ENCODE assay signal across 8 cellular contexts in the genomic region with DNA sequence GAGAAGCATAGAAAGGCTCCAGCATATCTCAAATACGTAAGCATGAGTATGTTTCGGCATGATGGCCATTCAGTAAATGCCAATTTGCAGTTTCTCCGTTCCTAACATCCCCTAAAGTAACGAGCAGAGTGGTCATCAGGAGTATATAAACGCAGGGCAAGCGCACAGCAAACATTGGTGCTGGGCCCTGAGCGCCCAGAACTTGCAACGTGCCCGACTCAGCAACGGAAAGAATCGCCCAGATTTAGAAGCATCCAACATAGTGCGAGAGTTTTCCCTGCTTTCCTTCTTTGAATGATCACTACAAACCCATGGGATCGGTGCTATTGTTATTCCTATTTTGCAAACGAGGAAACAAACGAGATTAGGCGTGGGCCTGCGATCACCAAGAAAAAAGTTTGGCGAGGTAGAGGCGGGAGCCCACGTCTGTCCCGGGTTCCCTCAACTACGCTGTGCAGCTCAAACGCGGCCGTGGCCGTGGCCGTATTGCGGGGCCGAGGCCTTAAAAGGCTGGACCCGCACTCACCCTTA. TPM values are rescaled to one million over a fixed set of nuclear protein-coding genes. Genes with fewer than 3 reads are reported as not detected.
A peak's percentile ranks its signal among the peaks of the same experiment; 100 is the strongest.
DNase-seq lines count a peak whose midpoint lies in the region; ATAC-seq and TF ChIP-seq lines count a peak whose summit lies in the region.

No MANE protein-coding gene starts in this region.

- peak overlapping the region; percentile 82 for H3K14ac ChIP-seq in H9 (ENCODE audit: insufficient read depth, low read length)

- peaks cover 3% of the 10 kb centered on the region in 2 experiments for H3K9me3 Mint-ChIP-seq in H9

- no CpG with 5 or more reads among the region's 30 CpGs for WGBS in H9 (ENCODE audit: extremely low coverage, insufficient read length, low lambda C conversion rate)
- 1% methylated on average over 29 of the region's 30 CpGs for WGBS in SK-N-SH (ENCODE audit: low lambda C conversion rate)
- WGBS in esophagus squamous epithelium, 2 donors = 1 to 2% methylated on average over 9 to 22 of the region's 30 CpGs

- no peak for TF ChIP-seq RAD21 in SK-N-SH (IDR thresholded peaks at IDR 0.05; ENCODE audit: low read length)

- H3K4me1 ChIP-seq in H9 (ENCODE audit: insufficient read depth, low read length) (no peaks in the 10 kb centered on the region), SK-N-SH (ENCODE audit: control insufficient read depth in 1 of 2, insufficient read depth in 2 of 2, low read depth in 1 of 2, low read length in 1 of 2) (peaks cover 17 to 19% of the 10 kb centered on the region in 2 experiments; a peak in 3 of 4 replicates), esophagus squamous epithelium (peaks cover 11 to 40% (median 14%) of the 10 kb centered on the region in 3 donors), osteoblast (ENCODE audit: insufficient read depth, low read length) (peaks cover 22% of the 10 kb centered on the region)

- H4K20me1 ChIP-seq in H9 (ENCODE audit: control insufficient read depth, insufficient read depth, insufficient read length) (no peaks in the 10 kb centered on the region), SK-N-SH (ENCODE audit: insufficient read depth) (peaks cover 51% of the 10 kb centered on the region), osteoblast (ENCODE audit: insufficient read depth, low read length) (peaks cover 54% of the 10 kb centered on the region)

- H3K36me3 Mint-ChIP-seq in H9 (ENCODE audit: insufficient read depth in 1 of 3, low read depth in 3 of 3) = peaks cover 53 to 57% (median 53%) of the 10 kb centered on the region in 3 experiments

- intact Hi-C loops in esophagus squamous epithelium (cut with DNase I) = no loop called here

- peak overlapping the region; percentile 98 to 100 for H3K4me3 Mint-ChIP-seq in H9

- peak overlapping the region; percentile 24 for H4K91ac ChIP-seq in H9 (ENCODE audit: insufficient read length, low read depth, low read length)

- H3K4me1 Mint-ChIP-seq in H9 = peaks cover 14 to 30% of the 10 kb centered on the region in 2 experiments

- H3K9ac ChIP-seq in H9 (ENCODE audit: extremely low read depth, insufficient read length, low read length) = peak overlapping the region; percentile 100
- H3K9ac ChIP-seq in SK-N-SH = peak overlapping the region; percentile 99

- no peak overlapping the region for H2BK15ac ChIP-seq in H9 (ENCODE audit: low read depth, low read length)

- peaks cover 3% of the 10 kb centered on the region for H3K79me1 ChIP-seq in H9 (ENCODE audit: insufficient read depth, low read depth, low read length, poor library complexity, severe bottlenecking)

- no peak overlapping the region for H3T11ph ChIP-seq in H9 (ENCODE audit: low read length)

- H3K56ac ChIP-seq in H9 (ENCODE audit: insufficient read length, low read depth, low read length) = peak overlapping the region; percentile 56

- CTCF ChIA-PET in SK-N-SH (lab: Yijun Ruan, JAX) = interaction anchor here (0.6 to 2.1 kb wide), 13 partner anchors 9 to 398 kb away, joined by 3 to 19 read pairs (median 5); partner anchors contain the start of gene IRGM

- peaks cover 46% of the 10 kb centered on the region for H3F3A ChIP-seq in SK-N-SH (replicated peaks; ENCODE audit: insufficient read depth)

- peak overlapping the region; percentile 100 for H3K27ac Mint-ChIP-seq in H9

- H2BK12ac ChIP-seq in H9 (ENCODE audit: insufficient read length, low read depth, low read length) = no peak overlapping the region

- H3K4me2 ChIP-seq in H9 (ENCODE audit: insufficient read depth, insufficient read length, low read length) = peak overlapping the region; percentile 95
- peak overlapping the region; percentile 95 for H3K4me2 ChIP-seq in SK-N-SH
- H3K4me2 ChIP-seq in osteoblast (ENCODE audit: insufficient read depth, low read length) = peak overlapping the region; percentile 96

- H3K9me3 ChIP-seq in H9 (ENCODE audit: control insufficient read depth, low read depth, low read length) (no peaks in the 10 kb centered on the region), SK-N-SH (peaks cover 6% of the 10 kb centered on the region; the same call in 1 of the 2 replicates), esophagus squamous epithelium (no peaks in the 10 kb centered on the region), osteoblast (ENCODE audit: low read depth, low read length) (no peaks in the 10 kb centered on the region)

- peak overlapping the region; percentile 88 to 98 for H3K4me3 ChIP-seq in SK-N-SH (ENCODE audit: low read depth in 2 of 2, low read length in 1 of 2)
- peak overlapping the region; percentile 57 to 83 (median 72) for H3K4me3 ChIP-seq in esophagus squamous epithelium
- H3K4me3 ChIP-seq in osteoblast (ENCODE audit: insufficient read depth, low read length) = peak overlapping the region; percentile 81

- TF ChIP-seq POLR2A in esophagus squamous epithelium (IDR thresholded peaks at IDR 0.05) = no peak

- H3K27me3 Mint-ChIP-seq in H9 (ENCODE audit: low read depth) = no peaks in the 10 kb centered on the region

- H3K9me2 ChIP-seq in SK-N-SH = no peaks in the 10 kb centered on the region

- no peak overlapping the region for H2BK20ac ChIP-seq in H9 (ENCODE audit: low read depth, low read length, poor library complexity, severe bottlenecking)

- no peak for DNase-seq in H9
- no peak for DNase-seq in SK-N-SH
- DNase-seq in esophagus squamous epithelium (lab: John Stamatoyannopoulos, UW) = no peak
- DNase-seq in osteoblast (ENCODE audit: insufficient read length, low spot score, missing footprints) = no peak
- no peak for DNase-seq in NCI-H1436 (lab: John Stamatoyannopoulos, UW)
- no peak for DNase-seq in middle frontal gyrus (ENCODE audit: extremely low spot score, low spot score)
- no peak for DNase-seq in omental fat pad (ENCODE audit: low spot score)
- no peak for DNase-seq in islet precursor cell

- no peak overlapping the region for H2BK120ac ChIP-seq in H9 (ENCODE audit: low read depth, low read length, poor library complexity, severe bottlenecking)

- H3K18ac ChIP-seq in H9 (ENCODE audit: insufficient read length, low read depth, low read length) = peak overlapping the region; percentile 54

- H4K5ac ChIP-seq in H9 (ENCODE audit: insufficient read length, low read depth, low read length) = peak overlapping the region; percentile 79

- no peak for TF ChIP-seq CTCF in H9 (conservative IDR thresholded peaks at IDR 0.05)
- no peak for TF ChIP-seq CTCF in SK-N-SH (IDR thresholded peaks at IDR 0.05)
- TF ChIP-seq CTCF in esophagus squamous epithelium (IDR thresholded peaks at IDR 0.05) = no peak
- no peak for TF ChIP-seq CTCF in osteoblast (IDR thresholded peaks at IDR 0.05; ENCODE audit: extremely low read depth, low read depth, low read length)
- no peak for TF ChIP-seq CTCF in omental fat pad (IDR thresholded peaks at IDR 0.05)

- H3K4ac ChIP-seq in H9 (ENCODE audit: low read depth, low read length) = no peak overlapping the region; the same call in 1 of the 2 replicates

- ATAC-seq in omental fat pad (ENCODE audit: low FRiP score) = no peak

- H2BK5ac ChIP-seq in H9 (ENCODE audit: insufficient read length, low read length) = no peak overlapping the region

- H2AFZ ChIP-seq in H9 (ENCODE audit: low read length) = no peak overlapping the region
- no peak overlapping the region for H2AFZ ChIP-seq in SK-N-SH (ENCODE audit: low read depth)
- H2AFZ ChIP-seq in osteoblast (ENCODE audit: low read length) = peak overlapping the region; percentile 95

- H4K8ac ChIP-seq in H9 (replicated peaks; ENCODE audit: insufficient read length, low read depth, low read length) = no peak overlapping the region

- H3K27me3 ChIP-seq in H9 (ENCODE audit: insufficient read depth, low read length) (no peaks in the 10 kb centered on the region), SK-N-SH (ENCODE audit: insufficient read depth) (no peaks in the 10 kb centered on the region), esophagus squamous epithelium (no peaks in the 10 kb centered on the region), osteoblast (ENCODE audit: insufficient read depth, low read length) (no peaks in the 10 kb centered on the region)

- TF ChIP-seq EP300 in SK-N-SH (IDR thresholded peaks at IDR 0.05; ENCODE audit: borderline replicate concordance in 1 of 2, low read depth in 1 of 2, low read length in 1 of 2) = no peak

- H3K27ac ChIP-seq in H9 (ENCODE audit: insufficient read length, low read depth, low read length) = peak overlapping the region; percentile 62
- H3K27ac ChIP-seq in SK-N-SH (ENCODE audit: low read depth in 2 of 2, low read length in 1 of 2) = peak overlapping the region; percentile 93 to 97
- H3K27ac ChIP-seq in esophagus squamous epithelium = peak overlapping the region; percentile 95 to 98 (median 96)
- H3K27ac ChIP-seq in osteoblast (ENCODE audit: low read depth, low read length) = peak overlapping the region; percentile 98

- peak overlapping the region; percentile 5 for H3K23ac ChIP-seq in H9 (ENCODE audit: insufficient read length, low read depth, low read length)

- H3K23me2 ChIP-seq in H9 (ENCODE audit: insufficient read length, low read depth, low read length, poor library complexity, severe bottlenecking) = peaks cover 8% of the 10 kb centered on the region

- POLR2A ChIA-PET in SK-N-SH (lab: Yijun Ruan, JAX) = interaction anchor here (0.6 to 1.6 kb wide), 8 partner anchors 9 to 400 kb away, joined by 3 to 16 read pairs (median 4); partner anchors contain the start of genes DCTN4 and RBM22

- no peak overlapping the region for H2AK5ac ChIP-seq in H9 (ENCODE audit: insufficient read length, low read length)

- H3K36me3 ChIP-seq in SK-N-SH (replicated peaks in 1 of 2; ENCODE audit: control insufficient read depth in 1 of 2, insufficient read depth in 2 of 2, low read length in 1 of 2) = peaks cover 43 to 45% of the 10 kb centered on the region in 2 experiments
- peaks cover 34 to 41% (median 36%) of the 10 kb centered on the region in 3 donors for H3K36me3 ChIP-seq in esophagus squamous epithelium
- peaks cover 42% of the 10 kb centered on the region for H3K36me3 ChIP-seq in osteoblast (ENCODE audit: insufficient read depth, low read length)

- H3K79me2 ChIP-seq in H9 (ENCODE audit: insufficient read depth, low read length) (peaks cover 16% of the 10 kb centered on the region; the same call in 1 of the 2 replicates), SK-N-SH (ENCODE audit: insufficient read depth) (peaks cover 45% of the 10 kb centered on the region), osteoblast (ENCODE audit: insufficient read depth, low read length) (peaks cover 44% of the 10 kb centered on the region)

RNA-seq across cellular contexts. Expression of gene RPS14, which starts 0.5 kb away (rescaled TPM):
- total RNA-seq in H9 (2021) = 2,533 and 2,603 TPM in 2 replicates
- polyA plus RNA-seq in SK-N-SH (2012; rRNA removed) = 10,227 and 11,441 TPM in 2 replicates
- 12,920 and 13,251 TPM in 2 replicates for polyA plus RNA-seq in SK-N-SH (2012; cell fraction: cytosol; rRNA removed)
- 1,878 and 2,730 TPM in 2 replicates for polyA plus RNA-seq in SK-N-SH (2012; cell fraction: nucleus; rRNA removed)
- 1,000 to 10,000 TPM; 1,098 to 4,026 (median 2,484) TPM for total RNA-seq in esophagus squamous epithelium
- 1,720 and 2,211 TPM in 2 replicates for total RNA-seq in osteoblast
- total RNA-seq in omental fat pad = 1,000 to 10,000 TPM; 2,241 to 3,327 (median 3,027) TPM

RNA-seq across cellular contexts. Expression of gene CD74, which starts 36.3 kb away (rescaled TPM):
- total RNA-seq in H9 (2021) = 19.5 and 19.9 TPM in 2 replicates
- polyA plus RNA-seq in SK-N-SH (2012; rRNA removed) = 0.15 and 0.26 TPM in 2 replicates
- 0.06 and 0.13 TPM in 2 replicates for polyA plus RNA-seq in SK-N-SH (2012; cell fraction: cytosol; rRNA removed)
- polyA plus RNA-seq in SK-N-SH (2012; cell fraction: nucleus; rRNA removed) = 0.08 and 0.23 TPM in 2 replicates
- total RNA-seq in esophagus squamous epithelium = 1,000 to 10,000 TPM in 1 of 4 donors, 100 to 1,000 TPM in 2, 10 to 100 TPM in 1; 91.0 to 1,037 (median 261) TPM
- total RNA-seq in osteoblast = 21.4 and 83.4 TPM in 2 replicates
- total RNA-seq in omental fat pad = 100 to 1,000 TPM; 188 to 705 (median 639) TPM

RNA-seq across cellular contexts. Expression of gene NDST1, which starts 58.9 kb away (rescaled TPM):
- total RNA-seq in H9 (2021) (59.2 and 65.5 TPM in 2 replicates), esophagus squamous epithelium (100 to 1,000 TPM in 3 of 4 donors, 10 to 100 TPM in 1; 76.5 to 205 (median 118) TPM), osteoblast (89.9 and 104 TPM in 2 replicates), omental fat pad (10 to 100 TPM; 45.4 to 86.5 (median 81.2) TPM)
- 29.2 and 33.8 TPM in 2 replicates for polyA plus RNA-seq in SK-N-SH (2012; rRNA removed)
- 13.8 and 22.5 TPM in 2 replicates for polyA plus RNA-seq in SK-N-SH (2012; cell fraction: cytosol; rRNA removed)
- polyA plus RNA-seq in SK-N-SH (2012; cell fraction: nucleus; rRNA removed) = 32.7 and 39.0 TPM in 2 replicates
